23 cellular contexts compared by ENCODE assay signal in genomic region chr5:27778121-27778520, GRCh38.
"Had no signal": no experiment of that assay in that cellular context is flagged by ENCODE, and none has a peak within 500 bp of the region (broad histone marks: within the 10 kb centered on the region; RNA-seq: fewer than 3 reads in every experiment).

No MANE protein-coding gene starts in this region.

- H3K4me1 ChIP-seq: esophagus squamous epithelium, gastroesophageal sphincter, psoas muscle, spleen, tibial artery, upper lobe of right lung had no signal

- H3K36me3 ChIP-seq: esophagus squamous epithelium, gastroesophageal sphincter, spleen, tibial artery, upper lobe of right lung had no signal

- H3K9me3 ChIP-seq: esophagus squamous epithelium, gastroesophageal sphincter, psoas muscle, tibial artery, upper lobe of right lung had no signal

- ATAC-seq: gastroesophageal sphincter; left colon; left ventricle myocardium superior; psoas muscle; sciatic nerve; stimulated activated memory B cell treated with anti-CD40 and anti-IgM and Interleukin-4, amounts not matched to agents 10 μg/mL and 1 μg/mL and 100 μg/mL, for 72 hours; upper lobe of right lung had no signal

- DNase-seq: cortex of kidney; dorsolateral prefrontal cortex; effector memory CD4-positive, alpha-beta T cell; esophagus squamous epithelium; foreskin fibroblast; glutamatergic neuron; immature natural killer cell; left colon; left ventricle myocardium superior; mesenchymal stem cell; naive B cell; psoas muscle; spleen; stimulated activated CD4-positive, alpha-beta T cell treated with anti-CD3 and anti-CD28 coated beads, Interleukin-15, amount 100 ng/mL, for 24 hours; stimulated activated CD4-positive, alpha-beta T cell treated with anti-CD3 and anti-CD28 coated beads, Interleukin-1b, Interleukin-23, amount 100 ng/mL, for 48 hours; stimulated activated CD4-positive, alpha-beta T cell treated with anti-CD3 and anti-CD28 coated beads, Interleukin-4, amount 100 ng/mL, for 24 hours; tibial artery; upper lobe of right lung had no signal

- H3K27me3 ChIP-seq: dorsolateral prefrontal cortex, esophagus squamous epithelium, gastroesophageal sphincter, spleen, tibial artery, upper lobe of right lung had no signal

- FAIRE-seq: endometrium had no signal

- H3K27ac ChIP-seq: esophagus squamous epithelium, gastroesophageal sphincter, psoas muscle, spleen, tibial artery, upper lobe of right lung had no signal

- H3K4me3 ChIP-seq: dorsolateral prefrontal cortex, esophagus squamous epithelium, gastroesophageal sphincter, lung, psoas muscle, spleen, tibial artery, upper lobe of right lung had no signal
